10 cellular contexts compared by ENCODE assay signal in the genomic region with DNA sequence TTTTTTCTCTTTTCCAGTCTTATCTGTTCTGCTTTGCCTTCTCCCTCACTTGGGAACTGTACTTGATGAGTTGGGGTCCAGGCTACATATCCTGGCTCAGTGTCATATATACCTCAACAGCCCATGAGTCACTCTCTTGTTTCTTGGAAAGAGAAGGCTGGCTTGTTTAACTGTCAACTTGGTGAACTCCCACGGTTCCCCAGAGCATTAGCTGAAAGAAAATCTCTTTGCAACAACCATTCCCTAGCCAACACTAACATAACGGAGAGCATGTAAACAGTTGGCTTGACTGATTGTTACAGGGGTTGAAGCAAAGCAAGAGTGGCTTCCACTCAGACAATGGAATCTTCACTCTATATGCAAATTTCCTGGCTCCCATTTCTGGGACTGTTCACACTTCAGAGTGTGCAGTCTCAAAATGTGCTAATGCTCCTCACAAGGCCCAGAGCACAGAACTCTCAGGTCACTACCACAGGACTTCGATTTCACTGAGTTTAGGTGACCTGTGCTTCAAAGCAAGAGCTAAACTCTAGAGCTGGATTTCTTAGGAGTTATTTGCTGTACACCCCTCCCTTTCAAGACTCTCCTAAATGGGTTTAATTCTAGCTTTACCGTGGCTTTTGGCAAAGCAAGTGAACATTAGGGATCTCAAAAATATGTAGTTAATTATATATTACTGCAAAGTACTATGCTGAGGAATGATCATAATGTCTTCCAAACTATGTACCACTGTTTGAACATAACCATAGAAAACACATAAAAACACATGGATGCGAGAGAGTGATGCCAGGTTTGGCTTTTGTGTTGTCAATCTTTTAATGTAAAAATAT.
A peak's percentile ranks its signal among the peaks of the same experiment; 100 is the strongest.
DNase-seq lines count a peak whose midpoint lies in the region; ATAC-seq and TF ChIP-seq lines count a peak whose summit lies in the region.
"Had no signal": no experiment of that assay in that cellular context is flagged by ENCODE, and none has a peak within 500 bp of the region (broad histone marks: within the 10 kb centered on the region; RNA-seq: fewer than 3 reads in every experiment).

No MANE protein-coding gene starts in this region.

- TF ChIP-seq CTCF in AG10803 (conservative IDR thresholded peaks at IDR 0.05; ENCODE audit: low read length) (no peak), mucosa of descending colon (IDR thresholded peaks at IDR 0.05) (no peak), coronary artery (IDR thresholded peaks at IDR 0.05) (no peak)

- H3K36me3 ChIP-seq in mucosa of descending colon (ENCODE audit: low read depth), result no peaks in the 10 kb centered on the region
- H3K36me3 ChIP-seq: adrenal gland had no signal

- intact Hi-C loops in mucosa of descending colon (cut with DNase I, micrococcal nuclease), result no loop called here

- peak; percentile 24 for ATAC-seq in mucosa of descending colon
- no peak for ATAC-seq in HG02870 (IDR thresholded peaks at IDR 0.05; ENCODE audit: unreplicated experiment)

- H3K4me1 ChIP-seq in mucosa of descending colon (ENCODE audit: low read depth), result no peaks in the 10 kb centered on the region
- H3K4me1 ChIP-seq: adrenal gland had no signal

- DNase-seq in AG10803 (ENCODE audit: low read depth), result peak; percentile 79
- peak; percentile 1 for DNase-seq in NCI-H2227 (lab: John Stamatoyannopoulos, UW; ENCODE audit: unreplicated experiment)
- peak; percentile 45 to 98 for DNase-seq in dermis microvascular lymphatic vessel endothelial cell (ENCODE audit: low read depth in 2 of 2)
- peak in 1 of 3 donors; percentile 5 for DNase-seq in mucosa of descending colon
- DNase-seq in activated CD4-positive, alpha-beta T cell treated with anti-CD3 and anti-CD28 coated beads for 4 hours, result no peak
- DNase-seq in NCI-H146 treated with DMSO at 0.1 percent for 48 hours (lab: John Stamatoyannopoulos, UW; ENCODE audit: unreplicated experiment), result no peak
- DNase-seq in coronary artery (ENCODE audit: low spot score), result no peak
- DNase-seq: CD4-positive, alpha-beta T cell had no signal

- H3K27ac ChIP-seq in coronary artery, result no peak overlapping the region
- H3K27ac ChIP-seq: adrenal gland had no signal

- H3K4me3 ChIP-seq in AG10803 (ENCODE audit: low read length) (no peak overlapping the region), mucosa of descending colon (no peak overlapping the region), coronary artery (no peak overlapping the region)
- H3K4me3 ChIP-seq: adrenal gland had no signal

- no peaks in the 10 kb centered on the region for H3K9me3 ChIP-seq in mucosa of descending colon

Comparison
In these comparisons a context has a peak if more than half of its experiments do, and no peak if none do; other contexts are left out.
1. DNase-seq: peak in AG10803 (single experiment), NCI-H2227 (single experiment) and dermis microvascular lymphatic vessel endothelial cell (2 of 2); none in activated CD4-positive, alpha-beta T cell treated with anti-CD3 and anti-CD28 coated beads for 4 hours (0 of 2), NCI-H146 treated with DMSO at 0.1 percent for 48 hours (single experiment) and coronary artery (single experiment).